Comparison of ENCODE assay signal across 17 cellular contexts in the genomic region with DNA sequence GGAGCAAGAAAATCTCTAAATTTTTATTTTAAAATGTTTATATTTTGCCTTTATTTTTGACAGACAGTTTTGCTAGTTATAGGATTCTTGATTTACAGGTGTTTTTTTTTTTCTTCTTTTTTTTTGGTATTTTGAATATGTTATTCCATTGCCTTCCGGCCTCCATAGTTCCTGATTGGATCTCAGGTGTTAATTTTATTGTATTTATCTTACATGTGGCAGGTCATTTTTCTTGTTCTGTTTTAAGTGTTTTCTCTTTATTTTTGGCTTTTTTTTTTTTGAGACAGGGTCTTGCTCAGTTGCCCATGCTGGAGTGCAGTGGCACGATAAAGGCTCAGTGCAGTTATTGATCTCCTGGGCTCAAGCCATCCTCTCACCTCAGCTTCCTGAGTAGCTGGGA.
DNase-seq lines count a peak whose midpoint lies in the region; ATAC-seq, FAIRE-seq and TF ChIP-seq lines count a peak whose summit lies in the region.
"Had no signal": no experiment of that assay in that cellular context is flagged by ENCODE, and none has a peak within 500 bp of the region (broad histone marks: within the 10 kb centered on the region; RNA-seq: fewer than 3 reads in every experiment).

No MANE protein-coding gene starts in this region.

- intact Hi-C loops in CD8-positive, alpha-beta T cell (cut with DNase I, micrococcal nuclease): no loop called here
- intact Hi-C loops in K562 (cut with micrococcal nuclease): loop anchor here (10.0 kb wide), 1 partner anchor 113 kb away; no protein-coding TSS in a partner anchor
- intact Hi-C loops in kidney (cut with DNase I): no loop called here

- H3K27ac ChIP-seq in CD8-positive, alpha-beta T cell (ENCODE audit: low read depth, low read length): no peak overlapping the region
- no peak overlapping the region for H3K27ac ChIP-seq in K562 (ENCODE audit: extremely low read depth, low read depth, low read length)
- H3K27ac ChIP-seq in kidney (ENCODE audit: low read depth in 2 of 2, low read length in 2 of 2): no peak overlapping the region
- no peak overlapping the region for H3K27ac ChIP-seq in small intestine (ENCODE audit: low read depth in 1 of 2, low read length in 1 of 2)
- H3K27ac ChIP-seq: BLaER1, GM23248 had no signal

- no peaks in the 10 kb centered on the region for H3K4me1 ChIP-seq in CD8-positive, alpha-beta T cell (ENCODE audit: insufficient read depth, low read length)
- H3K4me1 ChIP-seq in K562 (replicated peaks in 1 of 2; ENCODE audit: control insufficient read depth in 2 of 2, insufficient read depth in 2 of 2, low read length in 2 of 2): no peaks in the 10 kb centered on the region
- no peaks in the 10 kb centered on the region for H3K4me1 ChIP-seq in kidney (ENCODE audit: control insufficient read depth in 1 of 2, insufficient read depth in 1 of 2, low read depth in 1 of 2, low read length in 2 of 2)
- H3K4me1 ChIP-seq in small intestine (ENCODE audit: control insufficient read depth in 2 of 2, insufficient read depth in 1 of 2, low read depth in 1 of 2, low read length in 1 of 2): no peaks in the 10 kb centered on the region
- H3K4me1 ChIP-seq: BLaER1 had no signal

- H3K27me3 ChIP-seq in CD8-positive, alpha-beta T cell (ENCODE audit: insufficient read depth, low read length): no peaks in the 10 kb centered on the region
- H3K27me3 ChIP-seq in K562 (ENCODE audit: control insufficient read depth in 2 of 2, insufficient read depth in 2 of 2, low read length in 2 of 2) (no peaks in the 10 kb centered on the region), small intestine (ENCODE audit: control insufficient read depth in 2 of 2, insufficient read depth in 2 of 2, low read length in 2 of 2) (no peaks in the 10 kb centered on the region)
- H3K27me3 ChIP-seq: BLaER1 had no signal

- no peak for TF ChIP-seq POLR2A in K562 (conservative IDR thresholded peaks at IDR 0.05)

- H4K20me1 ChIP-seq in K562 (replicated peaks; ENCODE audit: control insufficient read depth, insufficient read depth, low read length): no peaks in the 10 kb centered on the region
- H4K20me1 ChIP-seq: BLaER1 had no signal

- POLR2A ChIA-PET in CD8-positive, alpha-beta T cell (lab: Charles Lee): interaction anchor here (0.6 kb wide), 1 partner anchor 92 kb away, joined by 3 read pairs; no protein-coding TSS in a partner anchor
- POLR2A ChIA-PET in K562 (lab: Yijun Ruan, JAX) (interaction anchor here (0.6 to 0.9 kb wide), 2 partner anchors 10 to 19 kb away, joined by 3 to 5 read pairs; no protein-coding TSS in a partner anchor), T-cell (lab: Charles Lee) (interaction anchor here (0.6 to 0.9 kb wide), 4 partner anchors 10 to 139 kb away, joined by 3 to 9 read pairs (median 4); no protein-coding TSS in a partner anchor)

- no peak for TF ChIP-seq EP300 in K562 (IDR thresholded peaks at IDR 0.05; ENCODE audit: low read length)

- H3K79me2 ChIP-seq in K562 (ENCODE audit: control insufficient read depth, insufficient read depth, low read length): peaks cover 72% of the 10 kb centered on the region

- FAIRE-seq in K562 (lab: Jason Lieb, UNC) (no peak), kidney (lab: Jason Lieb, UNC) (peak; percentile 15), small intestine (lab: Jason Lieb, UNC) (peak; percentile 57)
- FAIRE-seq: GM12878, GM19239 had no signal

- H3K9me3 ChIP-seq in CD8-positive, alpha-beta T cell (ENCODE audit: low read length): no peaks in the 10 kb centered on the region
- H3K9me3 ChIP-seq in K562 (replicated peaks; ENCODE audit: control insufficient read depth, insufficient read depth, low read depth, low read length) (no peaks in the 10 kb centered on the region; the same call in 1 of the 2 replicates), kidney (ENCODE audit: control insufficient read depth in 1 of 2, low read length in 2 of 2) (no peaks in the 10 kb centered on the region), small intestine (ENCODE audit: control insufficient read depth, low read depth) (no peaks in the 10 kb centered on the region)
- H3K9me3 ChIP-seq: HAP-1 had no signal

- TF ChIP-seq RAD21 in K562 (CRISPR knock-in tag; conservative IDR thresholded peaks at IDR 0.05 in 1 of 2, IDR thresholded peaks at IDR 0.05 in 1 of 2): no peak

- peaks cover 53% of the 10 kb centered on the region for H3K36me3 Mint-ChIP-seq in CD8-positive, alpha-beta T cell
- H3K36me3 Mint-ChIP-seq in T-cell: peaks cover 64% of the 10 kb centered on the region

- H3K27me3 Mint-ChIP-seq in CD8-positive, alpha-beta T cell (ENCODE audit: low read depth): no peaks in the 10 kb centered on the region
- H3K27me3 Mint-ChIP-seq in T-cell: no peaks in the 10 kb centered on the region
- H3K27me3 Mint-ChIP-seq: CD4-positive, alpha-beta memory T cell had no signal

- no peak for ATAC-seq in CD8-positive, alpha-beta T cell
- no peak for ATAC-seq in K562
- no peak for ATAC-seq in GM19328 (IDR thresholded peaks at IDR 0.05; ENCODE audit: unreplicated experiment)
- no peak for ATAC-seq in T-cell (replicated peaks in 1 of 4)
- ATAC-seq: GM12878 had no signal

- H3K4me3 ChIP-seq in CD8-positive, alpha-beta T cell (ENCODE audit: low read depth, low read length): no peak overlapping the region
- H3K4me3 ChIP-seq in K562: no peak overlapping the region
- no peak overlapping the region for H3K4me3 ChIP-seq in kidney (ENCODE audit: low read length in 2 of 2)
- no peak overlapping the region for H3K4me3 ChIP-seq in small intestine (ENCODE audit: low read depth in 1 of 2, low read length in 2 of 2)
- H3K4me3 ChIP-seq: BLaER1, GM12878, GM23248, HAP-1 had no signal

- H2AFZ ChIP-seq in K562 (ENCODE audit: low read depth, low read length): no peak overlapping the region
- H2AFZ ChIP-seq: GM23248 had no signal

- H3K27ac Mint-ChIP-seq in CD8-positive, alpha-beta T cell: peak overlapping the region; percentile 18
- H3K27ac Mint-ChIP-seq in T-cell: no peak overlapping the region
- H3K27ac Mint-ChIP-seq: CD14-positive monocyte; CD4-positive, alpha-beta memory T cell had no signal

- H3K9me1 ChIP-seq in K562 (ENCODE audit: control insufficient read depth, insufficient read depth, low read length): no peaks in the 10 kb centered on the region

- no peaks in the 10 kb centered on the region for H3K9me3 Mint-ChIP-seq in CD8-positive, alpha-beta T cell
- H3K9me3 Mint-ChIP-seq in T-cell: peaks cover 0 to 11% (median 4%) of the 10 kb centered on the region in 3 donors

- no peak for DNase-seq in CD8-positive, alpha-beta T cell
- DNase-seq in K562 (ENCODE audit: extremely low read depth in 1 of 4, low spot score in 3 of 4) (no peak), kidney (no peak), small intestine (no peak), NCI-H2196 treated with DMSO at 0.1 percent for 48 hours (lab: John Stamatoyannopoulos, UW; ENCODE audit: unreplicated experiment) (no peak), T-cell (no peak)
- DNase-seq: 8988T; Calu3; CD4-positive, alpha-beta memory T cell; DMS79 treated with DMSO at 0.1 percent for 48 hours; GM23248 had no signal

- CTCF ChIA-PET in CD8-positive, alpha-beta T cell (lab: Charles Lee): interaction anchor here (0.7 kb wide), 1 partner anchor 81 kb away, joined by 3 read pairs; no protein-coding TSS in a partner anchor
- CTCF ChIA-PET in K562 (lab: Yijun Ruan, JAX; ENCODE audit: low intra/inter-chr PET ratio): interaction anchor here (0.6 kb wide), 1 partner anchor 43 kb away, joined by 3 read pairs; no protein-coding TSS in a partner anchor
- CTCF ChIA-PET in T-cell (lab: Charles Lee): interaction anchor here in 1 of 2 donors (0.6 kb wide), 1 partner anchor 87 kb away, joined by 4 read pairs; no protein-coding TSS in a partner anchor

- no peak overlapping the region for H3K4me2 ChIP-seq in K562 (ENCODE audit: insufficient read depth, low read length)
- H3K4me2 ChIP-seq: BLaER1 had no signal

- H3K9ac ChIP-seq in K562 (ENCODE audit: insufficient read depth in 1 of 2, low read depth in 2 of 2, low read length in 2 of 2): no peak overlapping the region
- no peak overlapping the region for H3K9ac ChIP-seq in kidney (ENCODE audit: low read length in 2 of 2)
- H3K9ac ChIP-seq: BLaER1, GM23248 had no signal

- BruUV-seq in K562 (replicated peaks; lab: Mats Ljungman, UMichigan): no TSS peak

- in situ Hi-C loops in K562 (cut with MboI): no loop called here

- peaks cover 33% of the 10 kb centered on the region for H3K4me1 Mint-ChIP-seq in CD8-positive, alpha-beta T cell (ENCODE audit: low read depth)
- H3K4me1 Mint-ChIP-seq in T-cell: peaks cover 46 to 54% (median 48%) of the 10 kb centered on the region in 3 donors

- no peak overlapping the region for H3K4me3 Mint-ChIP-seq in CD8-positive, alpha-beta T cell
- no peak overlapping the region for H3K4me3 Mint-ChIP-seq in T-cell
- H3K4me3 Mint-ChIP-seq: CD14-positive monocyte; CD4-positive, alpha-beta memory T cell had no signal

- TF ChIP-seq CTCF in CD8-positive, alpha-beta T cell (IDR thresholded peaks at IDR 0.05): no peak
- TF ChIP-seq CTCF in K562 (IDR thresholded peaks at IDR 0.05 in 2 of 3, conservative IDR thresholded peaks at IDR 0.05 in 1 of 3; ENCODE audit: insufficient read depth in 2 of 3, low read depth in 1 of 3, low read length in 3 of 3): no peak
- TF ChIP-seq CTCF in kidney (IDR thresholded peaks at IDR 0.05; ENCODE audit: borderline replicate concordance, extremely low read depth, insufficient read depth): no peak

- H3K36me3 ChIP-seq in CD8-positive, alpha-beta T cell (ENCODE audit: insufficient read depth, low read length): no peaks in the 10 kb centered on the region
- peaks cover 52% of the 10 kb centered on the region for H3K36me3 ChIP-seq in K562 (ENCODE audit: control insufficient read depth, insufficient read depth, low read length)
- no peaks in the 10 kb centered on the region for H3K36me3 ChIP-seq in kidney (ENCODE audit: control insufficient read depth in 1 of 2, insufficient read depth in 2 of 2, low read length in 2 of 2)
- peaks cover 0 to 4% of the 10 kb centered on the region in 2 donors for H3K36me3 ChIP-seq in small intestine (ENCODE audit: control insufficient read depth in 2 of 2, insufficient read depth in 2 of 2, low read length in 2 of 2)

- 91% methylated on average over 1 of the region's 2 CpGs for WGBS in K562 (ENCODE audit: insufficient coverage, low coverage, missing lambda C conversion rate)
- WGBS in small intestine, 3 donors: 95 to 100% (median 96%) methylated on average over 2 of the region's 2 CpGs

TF ChIP-seq in K562, 482 proteins besides CTCF, POLR2A, EP300 and RAD21 (continues in another document):
- no peak for TF ChIP-seq XRCC3 (IDR thresholded peaks at IDR 0.05)
- TF ChIP-seq SIN3B (IDR thresholded peaks at IDR 0.05; ENCODE audit: low read depth): no peak
